ENCODE assay signal across 8 cellular contexts in genomic region chr7:151245360-151246160, GRCh38. TPM values are rescaled to one million over a fixed set of nuclear protein-coding genes. Genes with fewer than 3 reads are reported as not detected.
DNase-seq lines count a peak whose midpoint lies in the region; ATAC-seq and TF ChIP-seq lines count a peak whose summit lies in the region.

No MANE protein-coding gene starts in this region.

- peak in 3 of 8 donors; percentile 4 to 12 (median 9) for ATAC-seq in heart right ventricle
- ATAC-seq in HG03460 (IDR thresholded peaks at IDR 0.05; ENCODE audit: unreplicated experiment) = no peak
- no peak for ATAC-seq in HG03378 (IDR thresholded peaks at IDR 0.05; ENCODE audit: unreplicated experiment)

- H3K36me3 ChIP-seq in heart right ventricle = peaks cover 0 to 25% (median 7%) of the 10 kb centered on the region in 9 donors

- H3K27ac ChIP-seq in heart right ventricle = peak overlapping the region in 7 of 10 donors; percentile 20 to 98 (median 96)

- peak; percentile 48 to 73 (median 63) for TF ChIP-seq CTCF in heart right ventricle (IDR thresholded peaks at IDR 0.05)

- H3K4me1 ChIP-seq in heart right ventricle = peaks cover 21 to 83% (median 73%) of the 10 kb centered on the region in 9 donors

- no peaks in the 10 kb centered on the region for H3K9me3 ChIP-seq in heart right ventricle

- 7 to 9% methylated on average over 60 of the region's 60 CpGs for WGBS in heart right ventricle, 2 donors

- peak; percentile 67 for DNase-seq in ACHN
- peak; percentile 83 for DNase-seq in GM19238 (ENCODE audit: insufficient read length, low spot score)
- peak; percentile 16 for DNase-seq in OCI-M1 (lab: John Stamatoyannopoulos, UW)
- DNase-seq in activated naive CD4-positive, alpha-beta T cell (lab: John Stamatoyannopoulos, UW) = peak in 3 of 4 experiments; percentile 34 to 71 (median 35)
- DNase-seq in heart right ventricle = peak in 1 of 2 donors; percentile 53
- DNase-seq in skeletal muscle cell (ENCODE audit: low read depth) = no peak

- H3K4me3 ChIP-seq in heart right ventricle = peak overlapping the region in 9 of 10 donors; percentile 17 to 75 (median 39)
- H3K4me3 ChIP-seq in skeletal muscle cell (ENCODE audit: low read depth, low read length) = peak overlapping the region; percentile 33

- intact Hi-C loops in heart right ventricle (cut with DNase I) = loop anchor here in 8 of 10 donors (2.0 to 10.0 kb wide), 4 partner anchors 57 to 121 kb away; partner anchors contain the start of gene ASB10 (in 1 of the 8)

- peaks cover 0 to 54% (median 6%) of the 10 kb centered on the region in 7 donors for H3K27me3 ChIP-seq in heart right ventricle

- in situ Hi-C loops in ACHN (cut with HindIII; ENCODE audit: low pct_ligation_motif_present, low pct_unique_long_range_greater_than_20kb, low sequenced_read_pairs) = no loop called here

RNA-seq across cellular contexts. Expression of gene SMARCD3, which starts 2.9 kb away (rescaled TPM):
- total RNA-seq in heart right ventricle = 100 to 1,000 TPM in 5 of 10 donors, 10 to 100 TPM in 5; 78.0 to 119 (median 97.6) TPM
- 100 to 1,000 TPM in 1 of 2 donors, 10 to 100 TPM in 1; 77.7 to 175 TPM for polyA plus RNA-seq in heart right ventricle

RNA-seq across cellular contexts. Expression of gene CHPF2, which starts 13.3 kb away (rescaled TPM):
- total RNA-seq in heart right ventricle = 10 to 100 TPM; 12.1 to 22.4 (median 17.4) TPM
- 10 to 100 TPM; 19.2 to 20.9 TPM for polyA plus RNA-seq in heart right ventricle

RNA-seq across cellular contexts. Expression of gene ABCF2, which starts 18.6 kb away (rescaled TPM):
- 10 to 100 TPM; 25.2 to 33.8 (median 29.5) TPM for total RNA-seq in heart right ventricle
- 10 to 100 TPM; 13.0 to 35.2 TPM for polyA plus RNA-seq in heart right ventricle

RNA-seq across cellular contexts. Expression of gene H2BK1, which starts 35.3 kb away (rescaled TPM):
- not detected for total RNA-seq in heart right ventricle
- not detected for polyA plus RNA-seq in heart right ventricle

RNA-seq across cellular contexts. Expression of gene ASB10, which starts 58.5 kb away (rescaled TPM):
- 10 to 100 TPM; 17.5 to 44.6 (median 29.1) TPM for total RNA-seq in heart right ventricle
- polyA plus RNA-seq in heart right ventricle = 10 to 100 TPM in 1 of 2 donors, 1 to 10 TPM in 1; 7.2 to 63.4 TPM
